18 cellular contexts compared by ENCODE assay signal in the genomic region with DNA sequence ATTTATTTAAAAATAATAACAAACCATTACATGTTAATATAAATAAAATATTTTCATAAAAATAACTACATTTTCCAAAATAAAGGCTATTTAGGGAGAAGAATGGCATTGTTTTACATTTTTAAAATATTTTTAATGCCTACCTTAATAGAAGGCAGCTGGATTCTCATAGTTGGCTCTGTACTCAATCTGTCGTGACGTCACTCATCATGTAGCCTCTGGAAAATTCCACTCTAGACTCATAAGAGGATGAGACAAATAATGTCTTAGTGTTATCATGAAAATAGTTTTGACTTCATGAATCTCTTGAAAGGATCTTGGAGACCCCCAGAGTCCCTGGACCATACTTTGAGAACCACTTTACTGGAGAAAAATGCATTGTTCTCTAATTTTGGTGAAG.
"Had no signal": no experiment of that assay in that cellular context is flagged by ENCODE, and none has a peak within 500 bp of the region (broad histone marks: within the 10 kb centered on the region; RNA-seq: fewer than 3 reads in every experiment).

No MANE protein-coding gene starts in this region.

- H3K36me3 ChIP-seq: left ventricle myocardium inferior, right atrium auricular region, spleen, thoracic aorta, uterus had no signal

- ATAC-seq: activated CD8-positive, alpha-beta T cell treated with anti-CD3 and anti-CD28 coated beads for 36 hours; activated naive CD8-positive, alpha-beta T cell treated with anti-CD3 and anti-CD28 coated beads, Interleukin-2, amount 50 U/mL, for 24 hours; activated T-cell treated with anti-CD3 and anti-CD28 coated beads, Interleukin-2, amount 50 U/mL, for 4 hours; activated T-helper 17 cell treated with anti-CD3 and anti-CD28 coated beads, Interleukin-2, amount 50 U/mL, for 72 hours; stimulated activated naive CD8-positive, alpha-beta T cell treated with anti-CD3 and anti-CD28 coated beads, Interleukin-15, Interleukin-2, amounts not matched to agents 100 U/mL and 50 U/mL, for 24 hours had no signal

- H3K4me3 ChIP-seq: coronary artery, dorsolateral prefrontal cortex, left ventricle myocardium inferior, right atrium auricular region, spleen, thoracic aorta, uterus had no signal

- H3K9me3 ChIP-seq: right atrium auricular region, uterus had no signal

- H3K4me1 ChIP-seq: left ventricle myocardium inferior, right atrium auricular region, spleen, uterus had no signal

- H3K27me3 ChIP-seq: dorsolateral prefrontal cortex, right atrium auricular region, spleen, uterus had no signal

- DNase-seq: activated B cell treated with CpG ODN at 0.5 μM for 24 hours; activated CD4-positive, alpha-beta T cell treated with anti-CD3 and anti-CD28 coated beads, Interleukin-2, amount 50 U/mL, for 1 hour; activated CD8-positive, alpha-beta T cell treated with anti-CD3 and anti-CD28 coated beads for 36 hours; activated naive CD8-positive, alpha-beta T cell treated with anti-CD3 and anti-CD28 coated beads, Interleukin-2, amount 50 U/mL, for 24 hours; activated T-cell treated with anti-CD3 and anti-CD28 coated beads, Interleukin-2, amount 50 U/mL, for 4 hours; anterior cingulate cortex; dorsolateral prefrontal cortex; effector memory CD4-positive, alpha-beta T cell; left ventricle myocardium inferior; spleen; stimulated activated CD4-positive, alpha-beta T cell treated with anti-CD3 and anti-CD28 coated beads, Interleukin-2, amount 100 ng/mL, for 48 hours; stimulated activated naive CD8-positive, alpha-beta T cell treated with anti-CD3 and anti-CD28 coated beads, Interleukin-15, Interleukin-2, amounts not matched to agents 100 U/mL and 50 U/mL, for 24 hours; T-helper 2 cell; uterus had no signal

- H3K27ac ChIP-seq: dorsolateral prefrontal cortex, left ventricle myocardium inferior, right atrium auricular region, spleen, uterus had no signal
